1 cellular context compared by ENCODE assay signal in the genomic region with DNA sequence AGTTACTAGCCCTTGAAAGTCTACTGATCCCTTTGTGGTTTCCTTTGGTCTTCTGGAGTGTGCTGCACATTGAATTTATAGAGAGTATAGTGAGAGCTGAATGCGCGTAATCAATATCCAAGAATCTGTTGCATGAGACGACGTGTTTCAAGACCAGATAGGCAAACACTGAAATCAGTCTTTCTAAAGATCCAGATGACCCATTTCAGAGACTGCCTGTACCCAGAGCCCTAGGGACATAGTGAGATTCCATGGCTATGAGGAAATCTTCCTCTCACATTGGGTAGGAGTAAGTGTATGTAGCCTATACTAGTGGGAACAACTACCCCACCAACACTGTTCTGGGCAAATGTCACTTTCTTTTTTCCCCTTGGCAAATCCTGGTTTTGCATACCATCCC.
TF ChIP-seq lines count a peak whose summit lies in the region.

No MANE protein-coding gene starts in this region.

TF ChIP-seq in GM23338, 12 proteins besides CTCF, POLR2A, EP300 and RAD21 (continued from another document):
- no peak for TF ChIP-seq ZNF462 (CRISPR knock-in tag; IDR thresholded peaks at IDR 0.05)
- no peak for TF ChIP-seq POLR2AphosphoS5 (IDR thresholded peaks at IDR 0.05; ENCODE audit: low read depth)
- TF ChIP-seq ZNF331 (CRISPR knock-in tag; IDR thresholded peaks at IDR 0.05; ENCODE audit: low read depth): no peak
- no peak for TF ChIP-seq EZH2phosphoT487 (IDR thresholded peaks at IDR 0.05; ENCODE audit: unreplicated experiment)
- no peak for TF ChIP-seq JUNB (IDR thresholded peaks at IDR 0.05; ENCODE audit: unreplicated experiment)
- TF ChIP-seq ETS1 (IDR thresholded peaks at IDR 0.05): no peak
- no peak for TF ChIP-seq EZH2 (IDR thresholded peaks at IDR 0.05; ENCODE audit: low read depth, unreplicated experiment)
- no peak for TF ChIP-seq STAT1 (IDR thresholded peaks at IDR 0.05; ENCODE audit: unreplicated experiment)
